In genomic region chr1:20212099-20212684, GRCh38 we compare ENCODE assay signal across 13 cellular contexts. TPM values are rescaled to one million over a fixed set of nuclear protein-coding genes. Genes with fewer than 3 reads are reported as not detected.
DNase-seq lines count a peak whose midpoint lies in the region; ATAC-seq, FAIRE-seq and TF ChIP-seq lines count a peak whose summit lies in the region.
"Had no signal": no experiment of that assay in that cellular context is flagged by ENCODE, and none has a peak within 500 bp of the region (broad histone marks: within the 10 kb centered on the region; RNA-seq: fewer than 3 reads in every experiment).

No MANE protein-coding gene starts in this region.

- H3K4me2 ChIP-seq in HCT116 (ENCODE audit: low read length) (peak overlapping the region; percentile 67), H1 (ENCODE audit: insufficient read depth in 1 of 2, low read depth in 2 of 2, low read length in 2 of 2) (no peak overlapping the region), trophoblast cell (ENCODE audit: low read length) (no peak overlapping the region)

- H3K4me1 ChIP-seq in HCT116 (ENCODE audit: control insufficient read depth in 1 of 2, insufficient read depth in 2 of 2, low read length in 2 of 2) (peaks cover 9 to 28% of the 10 kb centered on the region in 2 experiments), RWPE2 (ENCODE audit: insufficient read depth, poor library complexity, severe bottlenecking) (peaks cover 35% of the 10 kb centered on the region), H1 (replicated peaks in 1 of 4; ENCODE audit: control insufficient read depth in 3 of 4, insufficient read depth in 4 of 4, low read length in 3 of 4) (peaks cover 0 to 4% (median 2%) of the 10 kb centered on the region in 4 experiments; a peak in 3 of 7 replicates), trophoblast cell (ENCODE audit: control insufficient read depth in 1 of 2, insufficient read depth in 2 of 2, low read length in 2 of 2) (peaks cover 15 to 20% of the 10 kb centered on the region in 2 experiments)

- POLR2A ChIA-PET in HCT116 (lab: Charles Lee) (interaction anchor here (1.5 kb wide), 1 partner anchor 282 kb away, joined by 12 read pairs; no protein-coding TSS in a partner anchor), H1 (lab: Charles Lee; ENCODE audit: partially characterized antibody) (interaction anchor here (0.6 kb wide), 2 partner anchors 31 to 283 kb away, joined by 3 to 4 read pairs; no protein-coding TSS in a partner anchor)

- H2BK5ac ChIP-seq in H1 (ENCODE audit: low read depth, low read length) (no peak overlapping the region), trophoblast cell (ENCODE audit: low read depth, low read length, poor library complexity) (peak overlapping the region; percentile 74)

- H3K79me1 ChIP-seq in H1 (ENCODE audit: low read depth, low read length) (no peaks in the 10 kb centered on the region), trophoblast cell (ENCODE audit: low read length) (peaks cover 14% of the 10 kb centered on the region)

- BruUV-seq in HCT116 (replicated peaks; lab: Mats Ljungman, UMichigan): no TSS peak

- H3K23me2 ChIP-seq in H1 (ENCODE audit: low read depth, low read length): no peaks in the 10 kb centered on the region

- H4K91ac ChIP-seq in H1 (replicated peaks; ENCODE audit: insufficient read length, low read length): no peak overlapping the region
- H4K91ac ChIP-seq in trophoblast cell (ENCODE audit: low read depth, low read length): peak overlapping the region; percentile 82

- no peak for FAIRE-seq in H1 (lab: Jason Lieb, UNC)

- H3K36me3 ChIP-seq in HCT116 (ENCODE audit: control insufficient read depth in 1 of 2, insufficient read depth in 2 of 2, low read length in 2 of 2) (no peaks in the 10 kb centered on the region), RWPE2 (ENCODE audit: low read depth) (no peaks in the 10 kb centered on the region), H1 (ENCODE audit: control insufficient read depth in 2 of 4, insufficient read depth in 4 of 4, low read length in 3 of 4) (no peaks in the 10 kb centered on the region), trophoblast cell (ENCODE audit: control insufficient read depth in 1 of 2, insufficient read depth in 2 of 2, low read length in 2 of 2) (no peaks in the 10 kb centered on the region)
- H3K36me3 ChIP-seq: upper lobe of right lung, WERI-Rb-1 had no signal

- H2BK120ac ChIP-seq in H1 (replicated peaks; ENCODE audit: low read depth, low read length) (no peak overlapping the region), trophoblast cell (ENCODE audit: insufficient read depth, low read length, poor library complexity) (peak overlapping the region; percentile 78)

- peak overlapping the region; percentile 100; the same call in 1 of the 2 replicates for H2BK15ac ChIP-seq in H1 (ENCODE audit: low read length)

- RAD21 ChIA-PET in HCT116 (lab: Charles Lee; ENCODE audit: low non-redundant PET in 1 of 2, low total read pairs in 2 of 2, uncharacterized antibody in 2 of 2, unreplicated experiment in 2 of 2): interaction anchor here (0.6 to 1.3 kb wide), 3 partner anchors 96 to 294 kb away, joined by 4 to 6 read pairs (median 6); no protein-coding TSS in a partner anchor

- 78% methylated on average over 11 of the region's 11 CpGs; no CpG with 5 or more reads in 1 of the 2 experiments for WGBS in H1 (ENCODE audit: extremely low coverage in 1 of 2, insufficient coverage in 1 of 2, insufficient read length in 1 of 2, insufficient replicate concordance in 2 of 2, low coverage in 1 of 2, low lambda C conversion rate in 2 of 2, missing lambda C conversion rate in 1 of 2), 2 experiments
- no CpG with 5 or more reads among the region's 11 CpGs for WGBS in trophoblast cell (ENCODE audit: extremely low coverage, insufficient coverage, insufficient read length)

- no peak overlapping the region for H4K12ac ChIP-seq in trophoblast cell (ENCODE audit: low read depth, low read length)

- H3K9me3 ChIP-seq in HCT116 (ENCODE audit: control insufficient read depth in 1 of 2, insufficient read depth in 1 of 2, low read depth in 1 of 2, low read length in 2 of 2): no peaks in the 10 kb centered on the region
- no peaks in the 10 kb centered on the region for H3K9me3 ChIP-seq in RWPE2 (ENCODE audit: severe bottlenecking)
- H3K9me3 ChIP-seq in H1 (ENCODE audit: insufficient read depth in 2 of 2, low read depth in 1 of 2, low read length in 1 of 2): no peaks in the 10 kb centered on the region
- no peaks in the 10 kb centered on the region for H3K9me3 ChIP-seq in trophoblast cell (ENCODE audit: insufficient read depth, low read depth, low read length)
- H3K9me3 ChIP-seq: upper lobe of right lung had no signal

- H3K18ac ChIP-seq in H1 (ENCODE audit: extremely low read depth, low read length): no peak overlapping the region
- H3K18ac ChIP-seq in trophoblast cell (ENCODE audit: low read length): peak overlapping the region; percentile 29

- H2BK12ac ChIP-seq in H1 (ENCODE audit: low read depth, low read length) (peak overlapping the region; percentile 95), trophoblast cell (ENCODE audit: low read length) (peak overlapping the region; percentile 65)

- CTCF ChIA-PET in HCT116 (lab: Charles Lee): interaction anchor here (0.6 to 4.4 kb wide), 18 partner anchors 9 to 376 kb away, joined by 3 to 47 read pairs (median 3); no protein-coding TSS in a partner anchor
- CTCF ChIA-PET in H1 (lab: Charles Lee; ENCODE audit: partially characterized antibody): interaction anchor here (0.6 to 3.9 kb wide), 47 partner anchors 7 to 1543 kb away, joined by 3 to 32 read pairs (median 5); partner anchors contain the start of gene OTUD3

- H3K4ac ChIP-seq in H1 (replicated peaks; ENCODE audit: insufficient read length, low read depth, low read length) (no peak overlapping the region), trophoblast cell (ENCODE audit: low read depth, low read length) (peak overlapping the region; percentile 27)

- no peak overlapping the region for H2AK5ac ChIP-seq in H1 (ENCODE audit: low read depth, low read length)
- no peak overlapping the region for H2AK5ac ChIP-seq in trophoblast cell (ENCODE audit: low read length)

- no peak overlapping the region for H3K56ac ChIP-seq in H1 (replicated peaks; ENCODE audit: insufficient read length, low read depth, low read length)

- intact Hi-C loops in HCT116 (cut with micrococcal nuclease): loop anchor here (10.0 kb wide), 2 partner anchors 153 to 423 kb away; partner anchors contain the start of gene PINK1

- H3K4me3 ChIP-seq in HCT116 (replicated peaks in 1 of 2; ENCODE audit: low read depth in 1 of 2, low read length in 2 of 2) (no peak overlapping the region), RWPE2 (ENCODE audit: severe bottlenecking) (no peak overlapping the region), H1 (ENCODE audit: extremely low read depth in 1 of 4, insufficient read depth in 2 of 4, low read depth in 3 of 4, low read length in 4 of 4) (no peak overlapping the region), trophoblast cell (ENCODE audit: low read depth, low read length) (no peak overlapping the region)
- H3K4me3 ChIP-seq: lung, upper lobe of right lung had no signal

- H3K14ac ChIP-seq in H1 (ENCODE audit: insufficient read length): no peak overlapping the region
- peak overlapping the region; percentile 57 for H3K14ac ChIP-seq in trophoblast cell (ENCODE audit: low read length)

- H2AFZ ChIP-seq in HCT116 (ENCODE audit: low read depth, low read length, poor library complexity, severe bottlenecking) (peak overlapping the region; percentile 81), H1 (ENCODE audit: low read length) (peak overlapping the region; percentile 98; the same call in 1 of the 2 replicates), trophoblast cell (ENCODE audit: insufficient read depth, low read length, poor library complexity) (no peak overlapping the region)

- H3K27me3 ChIP-seq in HCT116 (ENCODE audit: insufficient read depth, low read length): no peaks in the 10 kb centered on the region
- H3K27me3 ChIP-seq in RWPE2 (ENCODE audit: insufficient read depth, poor library complexity, severe bottlenecking): no peaks in the 10 kb centered on the region
- no peaks in the 10 kb centered on the region; a peak in 1 of 7 replicates for H3K27me3 ChIP-seq in H1 (replicated peaks in 1 of 4; ENCODE audit: control insufficient read depth in 3 of 4, extremely low read depth in 1 of 4, insufficient read depth in 3 of 4, low read length in 3 of 4)
- no peaks in the 10 kb centered on the region for H3K27me3 ChIP-seq in trophoblast cell (ENCODE audit: insufficient read depth, low read length)

- 0 out of 2 replicates have a peak overlapping the region, but pooled peaks have one; percentile 48 for H2BK20ac ChIP-seq in H1 (ENCODE audit: low read length)

- TF ChIP-seq CTCF in HCT116 (IDR thresholded peaks at IDR 0.05 in 2 of 3, conservative IDR thresholded peaks at IDR 0.05 in 1 of 3; ENCODE audit: borderline replicate concordance in 1 of 3, insufficient read depth in 1 of 3, low read depth in 2 of 3, low read length in 2 of 3) (no peak), RWPE2 (IDR thresholded peaks at IDR 0.05; ENCODE audit: poor library complexity, severe bottlenecking) (no peak), H1 (IDR thresholded peaks at IDR 0.05; ENCODE audit: control extremely low read depth in 1 of 3, insufficient read depth in 1 of 3, low read depth in 1 of 3, low read length in 3 of 3) (no peak)

- H4K20me1 ChIP-seq in HCT116 (ENCODE audit: insufficient read depth) (no peaks in the 10 kb centered on the region), H1 (replicated peaks in 1 of 2; ENCODE audit: control insufficient read depth in 1 of 2, insufficient read depth in 2 of 2, low read length in 2 of 2) (no peaks in the 10 kb centered on the region)

- no peak overlapping the region for H3K27ac ChIP-seq in HCT116 (ENCODE audit: low read depth, low read length)
- H3K27ac ChIP-seq in RWPE2 (ENCODE audit: poor library complexity, severe bottlenecking): peak overlapping the region; percentile 97
- H3K27ac ChIP-seq in H1 (ENCODE audit: low read depth, low read length): no peak overlapping the region
- H3K27ac ChIP-seq in trophoblast cell (ENCODE audit: low read depth, low read length): peak overlapping the region; percentile 66
- H3K27ac ChIP-seq: upper lobe of right lung, WERI-Rb-1 had no signal

- ATAC-seq in HCT116 (no peak), RWPE2 (ENCODE audit: low read depth) (no peak), GM18861 (IDR thresholded peaks at IDR 0.05; ENCODE audit: unreplicated experiment) (no peak)

- no peaks in the 10 kb centered on the region for H3K79me2 ChIP-seq in HCT116 (ENCODE audit: insufficient read depth, low read length)
- no peaks in the 10 kb centered on the region for H3K79me2 ChIP-seq in H1 (ENCODE audit: control insufficient read depth in 1 of 2, insufficient read depth in 2 of 2, low read length in 2 of 2)
- no peaks in the 10 kb centered on the region for H3K79me2 ChIP-seq in trophoblast cell (ENCODE audit: control insufficient read depth, insufficient read depth, low read length, poor library complexity)

- TF ChIP-seq RAD21 in HCT116 (IDR thresholded peaks at IDR 0.05; ENCODE audit: low read depth) (no peak), H1 (IDR thresholded peaks at IDR 0.05 in 1 of 2, conservative IDR thresholded peaks at IDR 0.05 in 1 of 2; ENCODE audit: low read depth in 2 of 2, low read length in 2 of 2) (no peak)

- H3K9ac ChIP-seq in HCT116 (ENCODE audit: low read length) (no peak overlapping the region), H1 (replicated peaks in 1 of 4; ENCODE audit: extremely low read depth in 1 of 4, low read depth in 3 of 4, low read length in 3 of 4) (no peak overlapping the region), trophoblast cell (ENCODE audit: low read length) (no peak overlapping the region)

- no peak overlapping the region for H4K5ac ChIP-seq in H1 (ENCODE audit: insufficient read length, low read depth, low read length)

- H4K8ac ChIP-seq in H1 (ENCODE audit: extremely low read depth, insufficient read depth, low read length) (no peak overlapping the region), trophoblast cell (ENCODE audit: low read depth, low read length) (peak overlapping the region; percentile 69)

- H3K23ac ChIP-seq in H1 (ENCODE audit: insufficient read length) (no peak overlapping the region), trophoblast cell (ENCODE audit: low read length) (no peak overlapping the region)

- no peak for TF ChIP-seq POLR2A in HCT116 (IDR thresholded peaks at IDR 0.05; ENCODE audit: borderline replicate concordance, extremely low read depth, insufficient read depth, insufficient read length)
- no peak for TF ChIP-seq POLR2A in H1 (IDR thresholded peaks at IDR 0.05; ENCODE audit: control extremely low read depth in 1 of 2, low read depth in 2 of 2, low read length in 2 of 2)

- TF ChIP-seq EP300 in H1 (IDR thresholded peaks at IDR 0.05; ENCODE audit: borderline replicate concordance in 1 of 2, low read depth in 2 of 2, low read length in 2 of 2): no peak

- DNase-seq in HCT116 (ENCODE audit: low read depth, low spot score) (no peak), RWPE2 (ENCODE audit: low spot score) (no peak), H1 (ENCODE audit: low read depth in 1 of 2, low spot score in 2 of 2) (no peak), trophoblast cell (no peak), NCI-H128 (lab: John Stamatoyannopoulos, UW; ENCODE audit: unreplicated experiment) (no peak), SK-N-DZ (ENCODE audit: low spot score) (no peak)
- DNase-seq in activated effector memory CD4-positive, alpha-beta T cell treated with anti-CD3 and anti-CD28 coated beads, Interleukin-2, amount 50 U/mL, for 16 hours: no peak

- H3K9me2 ChIP-seq in HCT116 (ENCODE audit: insufficient read depth): no peaks in the 10 kb centered on the region

RNA-seq across cellular contexts. Expression of gene PLA2G2C, which starts 25.9 kb away (rescaled TPM):
- not detected for total RNA-seq in HCT116 (2021; ENCODE audit: unreplicated experiment)
- not detected in 2 replicates for polyA plus RNA-seq in HCT116 (2012)
- total RNA-seq in H1 (2021; fragmentation: NEBNext Ultra II Directional; extraction: Animal tissue kit (Norgen Biotek cat#: 25700)): not detected in 2 replicates
- not detected in 2 replicates for polyA plus RNA-seq in H1 (2011; rRNA removed)
- polyA plus RNA-seq in H1 (2011; cell fraction: cytosol; rRNA removed): not detected
- not detected for polyA plus RNA-seq in H1 (2011; cell fraction: nucleus; rRNA removed)
- not detected in 4 replicates for polyA plus RNA-seq in H1 (2012, experiment 1 of 2)
- not detected for polyA plus RNA-seq in H1 (2012, experiment 2 of 2)
- polyA plus RNA-seq in H1 (2013, experiment 1 of 2): not detected
- not detected for polyA plus RNA-seq in H1 (2013, experiment 2 of 2)
- not detected in 2 replicates for polyA minus RNA-seq in H1 (2011; rRNA and poly(A)+ RNA removed)
- not detected for polyA minus RNA-seq in H1 (2011; cell fraction: cytosol; rRNA and poly(A)+ RNA removed)
- polyA minus RNA-seq in H1 (2011; cell fraction: nucleus; rRNA and poly(A)+ RNA removed): not detected
- polyA plus RNA-seq in trophoblast cell (2013): not detected in 2 replicates
- not detected in 2 replicates for polyA plus RNA-seq in SK-N-DZ (2014; cell fraction: cytosol; rRNA removed)
- not detected in 2 replicates for polyA plus RNA-seq in SK-N-DZ (2014; cell fraction: nucleus; rRNA removed)
- total RNA-seq: chondrocyte; naive thymus-derived CD8-positive, alpha-beta T cell; upper lobe of right lung had no signal
- polyA plus RNA-seq: lung; naive thymus-derived CD8-positive, alpha-beta T cell had no signal

RNA-seq across cellular contexts. Expression of gene UBXN10, which starts 26.3 kb away (rescaled TPM):
- total RNA-seq in HCT116 (2021; ENCODE audit: unreplicated experiment): not detected
- not detected in 2 replicates for polyA plus RNA-seq in HCT116 (2012)
- 0.43 and 0.44 TPM in 2 replicates for total RNA-seq in H1 (2021; fragmentation: NEBNext Ultra II Directional; extraction: Animal tissue kit (Norgen Biotek cat#: 25700))
- 0.50 and 0.68 TPM in 2 replicates for polyA plus RNA-seq in H1 (2011; rRNA removed)
- polyA plus RNA-seq in H1 (2011; cell fraction: cytosol; rRNA removed): 0.67 TPM
- polyA plus RNA-seq in H1 (2011; cell fraction: nucleus; rRNA removed): 0.48 TPM
- polyA plus RNA-seq in H1 (2012, experiment 1 of 2): 0.48 to 0.86 TPM (median 0.74 TPM) in 4 replicates
- 0.20 TPM for polyA plus RNA-seq in H1 (2012, experiment 2 of 2)
- polyA plus RNA-seq in H1 (2013, experiment 1 of 2): 0.36 TPM
- 0.40 TPM for polyA plus RNA-seq in H1 (2013, experiment 2 of 2)
- 1.3 and 1.5 TPM in 2 replicates for polyA minus RNA-seq in H1 (2011; rRNA and poly(A)+ RNA removed)
- 0.22 TPM for polyA minus RNA-seq in H1 (2011; cell fraction: cytosol; rRNA and poly(A)+ RNA removed)
- 1.2 TPM for polyA minus RNA-seq in H1 (2011; cell fraction: nucleus; rRNA and poly(A)+ RNA removed)
- 0.75 and 0.88 TPM in 2 replicates for polyA plus RNA-seq in trophoblast cell (2013)
- 0.03 TPM in 1 of 2 replicates, not detected in the other for polyA plus RNA-seq in SK-N-DZ (2014; cell fraction: cytosol; rRNA removed)
- polyA plus RNA-seq in SK-N-DZ (2014; cell fraction: nucleus; rRNA removed): not detected in 2 replicates
- total RNA-seq: chondrocyte; naive thymus-derived CD8-positive, alpha-beta T cell had no signal

Comparison
In these comparisons a context has a peak if more than half of its experiments do, and no peak if none do; other contexts are left out.
1. H3K27ac ChIP-seq: peak in RWPE2 (single experiment) and trophoblast cell (single experiment); none in HCT116 (single experiment) and H1 (single experiment).